In genomic region chr7:31763548-31763947, GRCh38 we compare ENCODE assay signal across 14 cellular contexts.
DNase-seq lines count a peak whose midpoint lies in the region; ATAC-seq and TF ChIP-seq lines count a peak whose summit lies in the region.
"Had no signal": no experiment of that assay in that cellular context is flagged by ENCODE, and none has a peak within 500 bp of the region (broad histone marks: within the 10 kb centered on the region; RNA-seq: fewer than 3 reads in every experiment).

No MANE protein-coding gene starts in this region.

- H3K4me3 ChIP-seq in A673 (ENCODE audit: low read depth, low read length, poor library complexity, severe bottlenecking) (no peak overlapping the region), fibroblast of pulmonary artery (replicated peaks; ENCODE audit: low read depth, low read length) (no peak overlapping the region)
- H3K4me3 ChIP-seq: pancreas had no signal

- peak; percentile 56 for TF ChIP-seq CTCF in A673 (conservative IDR thresholded peaks at IDR 0.05; ENCODE audit: low read depth, low read length)
- peak; percentile 29 for TF ChIP-seq CTCF in GM20000 (IDR thresholded peaks at IDR 0.05; ENCODE audit: extremely low read depth, missing control alignments)
- 0 out of 2 replicates have a peak, but pooled peaks have one; percentile 17 for TF ChIP-seq CTCF in RWPE1 (conservative IDR thresholded peaks at IDR 0.05; ENCODE audit: low read depth)
- TF ChIP-seq CTCF in fibroblast of pulmonary artery (IDR thresholded peaks at IDR 0.05; ENCODE audit: low read length, missing control alignments), result peak; percentile 17

- POLR2A ChIA-PET in A673 (lab: Charles Lee; ENCODE audit: low non-redundant PET), result no interaction called here
- POLR2A ChIA-PET in RWPE1 (lab: Yijun Ruan, JAX; ENCODE audit: low non-redundant PET), result no interaction called here

- ATAC-seq in GM21529 (IDR thresholded peaks at IDR 0.05; ENCODE audit: unreplicated experiment), result no peak
- ATAC-seq: activated T-cell treated with anti-CD3 and anti-CD28 coated beads, Interleukin-2, amount 50 U/mL, for 4 hours; pancreas had no signal

- DNase-seq in A673 (ENCODE audit: low spot score) (peak; percentile 9), GM20000 (ENCODE audit: low spot score) (no peak), RWPE1 (ENCODE audit: low spot score) (no peak), fibroblast of pulmonary artery (ENCODE audit: low read depth) (no peak), HT-29 (ENCODE audit: low spot score) (no peak), NCI-H1048 (lab: John Stamatoyannopoulos, UW) (no peak), DMS79 treated with DMSO at 0.1 percent for 48 hours (lab: John Stamatoyannopoulos, UW) (no peak)
- DNase-seq: activated CD4-positive, alpha-beta T cell treated with anti-CD3 and anti-CD28 coated beads, Interleukin-2, amount 10 ng/mL, durations not matched to agents 7 days and 5 days; activated T-cell treated with anti-CD3 and anti-CD28 coated beads, Interleukin-2, amount 50 U/mL, for 4 hours; NCI-H187 treated with DMSO at 0.1 percent for 48 hours; NCI-H524 treated with DMSO at 0.1 percent for 48 hours; pancreas; stimulated activated CD4-positive, alpha-beta T cell treated with anti-CD3 and anti-CD28 coated beads, Interleukin-12 subunit alpha, Interleukin-12 subunit beta, amount 100 ng/mL, for 4 hours had no signal

- no peaks in the 10 kb centered on the region for H3K36me3 ChIP-seq in A673 (ENCODE audit: insufficient read depth, low read length, poor library complexity, severe bottlenecking)
- H3K36me3 ChIP-seq: pancreas had no signal

- peaks cover 23% of the 10 kb centered on the region for H3K27me3 ChIP-seq in A673 (replicated peaks; ENCODE audit: insufficient read depth, low read depth, low read length, poor library complexity)

- BruUV-seq in A673 (replicated peaks; lab: Mats Ljungman, UMichigan), result no TSS peak

- intact Hi-C loops in A673 (cut with micrococcal nuclease; ENCODE audit: unreplicated experiment), result no loop called here

- H3K27ac ChIP-seq in A673 (ENCODE audit: low read depth, low read length, poor library complexity, severe bottlenecking), result no peak overlapping the region
- H3K27ac ChIP-seq in RWPE1, result no peak overlapping the region
- H3K27ac ChIP-seq: pancreas had no signal

- no peaks in the 10 kb centered on the region for H3K4me1 ChIP-seq in A673 (ENCODE audit: insufficient read depth, low read length, poor library complexity, severe bottlenecking)
- H3K4me1 ChIP-seq: pancreas had no signal

- H3K9me3 ChIP-seq in A673 (ENCODE audit: low read depth, low read length, poor library complexity, severe bottlenecking), result no peaks in the 10 kb centered on the region
- H3K9me3 ChIP-seq: pancreas had no signal

- CTCF ChIA-PET in A673 (lab: Charles Lee) (no interaction called here), RWPE1 (lab: Yijun Ruan, JAX) (no interaction called here)
